In the genomic region with DNA sequence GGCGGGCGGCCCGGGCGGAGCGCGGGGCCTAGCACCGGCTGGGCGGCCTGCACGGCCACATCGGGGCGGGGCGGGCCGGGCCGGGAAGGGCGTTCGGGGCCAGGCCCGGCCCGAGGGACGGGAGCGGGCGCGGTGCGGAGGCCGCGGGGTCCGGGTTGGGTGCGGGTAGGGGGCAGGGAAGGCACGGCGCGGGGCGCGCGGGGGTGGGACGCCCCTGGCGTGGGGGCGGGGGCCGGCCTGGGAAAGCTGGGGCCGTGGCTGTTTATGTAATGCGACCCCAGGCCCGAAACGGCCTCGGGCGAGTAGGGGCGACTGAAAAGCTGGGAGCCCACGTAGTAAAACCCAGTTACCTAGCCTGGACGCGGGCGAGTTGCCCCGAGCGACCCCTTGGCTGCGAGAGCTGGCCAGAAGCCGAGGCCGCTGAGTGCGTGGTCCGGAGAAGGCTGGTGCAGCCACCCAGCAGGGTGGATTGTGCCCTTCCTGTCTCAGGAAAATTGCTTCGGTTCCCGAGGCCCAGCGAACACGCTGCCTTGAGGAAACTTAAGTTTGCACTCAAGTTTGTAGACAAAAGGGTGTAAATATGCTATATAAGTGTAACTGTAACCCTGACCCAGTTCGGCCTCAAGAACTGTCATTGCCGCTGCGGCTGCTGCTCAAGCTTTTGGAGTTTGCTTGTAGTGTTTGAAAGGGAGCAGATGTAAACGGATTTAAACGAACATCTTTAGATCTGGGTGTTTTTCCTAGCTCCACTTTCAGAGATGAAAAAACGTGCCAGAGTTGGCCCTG, we compare ENCODE assay signal across 1 cellular context.
TF ChIP-seq lines count a peak whose summit lies in the region.

No MANE protein-coding gene starts in this region.

TF ChIP-seq in IMR-90, 13 proteins besides CTCF, POLR2A, EP300 and RAD21:
- TF ChIP-seq CHD1 (IDR thresholded peaks at IDR 0.05; ENCODE audit: low read depth, low read length) (no peak), MXI1 (IDR thresholded peaks at IDR 0.05; ENCODE audit: borderline replicate concordance, low read depth, low read length) (peak; percentile 68; the same call in 1 of the 2 replicates), CEBPB (IDR thresholded peaks at IDR 0.05; ENCODE audit: low read depth, low read length) (no peak), NFE2L2 (IDR thresholded peaks at IDR 0.05; ENCODE audit: low read depth, low read length) (no peak)
- TF ChIP-seq, protein P1, sequence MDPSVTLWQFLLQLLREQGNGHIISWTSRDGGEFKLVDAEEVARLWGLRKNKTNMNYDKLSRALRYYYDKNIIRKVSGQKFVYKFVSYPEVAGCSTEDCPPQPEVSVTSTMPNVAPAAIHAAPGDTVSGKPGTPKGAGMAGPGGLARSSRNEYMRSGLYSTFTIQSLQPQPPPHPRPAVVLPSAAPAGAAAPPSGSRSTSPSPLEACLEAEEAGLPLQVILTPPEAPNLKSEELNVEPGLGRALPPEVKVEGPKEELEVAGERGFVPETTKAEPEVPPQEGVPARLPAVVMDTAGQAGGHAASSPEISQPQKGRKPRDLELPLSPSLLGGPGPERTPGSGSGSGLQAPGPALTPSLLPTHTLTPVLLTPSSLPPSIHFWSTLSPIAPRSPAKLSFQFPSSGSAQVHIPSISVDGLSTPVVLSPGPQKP (IDR thresholded peaks at IDR 0.05; ENCODE audit: borderline replicate concordance, low read depth, low read length): no peak
